Comparison of ENCODE assay signal across 8 cellular contexts in the genomic region with DNA sequence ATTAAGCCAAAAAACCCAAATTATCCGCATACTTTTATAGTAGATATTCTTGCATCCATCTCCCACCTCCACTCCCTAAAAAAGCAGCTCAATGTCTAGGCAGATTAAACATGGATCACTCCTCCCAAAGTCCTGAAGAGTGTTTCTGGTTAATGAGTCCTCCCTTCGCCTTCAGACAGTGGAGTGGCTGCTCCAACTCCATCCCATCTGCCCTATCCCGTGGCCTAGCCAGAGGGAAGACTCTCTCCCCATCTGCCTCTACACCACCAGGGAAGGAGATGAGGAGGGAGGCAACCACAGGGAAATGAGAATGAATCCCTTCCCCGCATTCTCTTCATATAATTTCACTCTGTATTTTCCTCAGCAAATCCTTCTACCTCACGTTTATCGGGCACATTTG.
A peak's percentile ranks its signal among the peaks of the same experiment; 100 is the strongest.
DNase-seq lines count a peak whose midpoint lies in the region; ATAC-seq, FAIRE-seq and TF ChIP-seq lines count a peak whose summit lies in the region.

No MANE protein-coding gene starts in this region.

- H3K9me2 ChIP-seq in GM23338 (ENCODE audit: insufficient read depth): no peaks in the 10 kb centered on the region

- no peaks in the 10 kb centered on the region for H3K9me3 ChIP-seq in K562 (replicated peaks; ENCODE audit: control insufficient read depth, insufficient read depth, low read depth, low read length)

- H3K27me3 ChIP-seq in GM23338 (ENCODE audit: insufficient read depth) (no peaks in the 10 kb centered on the region), K562 (ENCODE audit: control insufficient read depth in 2 of 2, insufficient read depth in 2 of 2, low read length in 2 of 2) (no peaks in the 10 kb centered on the region)

- peaks cover 31% of the 10 kb centered on the region for H4K20me1 ChIP-seq in GM23338 (replicated peaks; ENCODE audit: insufficient read depth)
- H4K20me1 ChIP-seq in K562 (replicated peaks; ENCODE audit: control insufficient read depth, insufficient read depth, low read length): 0 out of 2 replicates have a peak, but pooled peaks cover 10% of the 10 kb centered on the region

- TF ChIP-seq CTCF in GM23338 (conservative IDR thresholded peaks at IDR 0.05; ENCODE audit: low read depth in 2 of 2) (no peak), K562 (IDR thresholded peaks at IDR 0.05 in 2 of 3, conservative IDR thresholded peaks at IDR 0.05 in 1 of 3; ENCODE audit: insufficient read depth in 2 of 3, low read depth in 1 of 3, low read length in 3 of 3) (no peak)

- H3K27ac ChIP-seq in GM23338 (ENCODE audit: low read depth) (no peak overlapping the region), K562 (ENCODE audit: extremely low read depth, low read depth, low read length) (no peak overlapping the region), temporal lobe (ENCODE audit: low read depth, low read length) (peak overlapping the region; percentile 92)

- peaks cover 5% of the 10 kb centered on the region for H3K36me3 Mint-ChIP-seq in GM23338 (ENCODE audit: low read depth)

- intact Hi-C loops in K562 (cut with micrococcal nuclease): loop anchor here (10.0 kb wide), 1 partner anchor 283 kb away; no protein-coding TSS in a partner anchor

- no peak for TF ChIP-seq EP300 in K562 (IDR thresholded peaks at IDR 0.05; ENCODE audit: low read length)

- H2AFZ ChIP-seq in GM23338 (no peak overlapping the region), K562 (ENCODE audit: low read depth, low read length) (no peak overlapping the region)

- H3K27me3 Mint-ChIP-seq in GM23338 (ENCODE audit: insufficient read depth, low read depth, poor library complexity): peaks cover 19% of the 10 kb centered on the region

- H3K4me2 ChIP-seq in GM23338 (peak overlapping the region; percentile 93), K562 (ENCODE audit: insufficient read depth, low read length) (no peak overlapping the region; the same call in 1 of the 2 replicates)

- DNase-seq in GM23338 (ENCODE audit: low spot score) (no peak), K562 (ENCODE audit: extremely low read depth in 1 of 4, low spot score in 3 of 4) (no peak), left kidney (ENCODE audit: low read depth, low spot score) (peak; percentile 50), NCI-H1436 (lab: John Stamatoyannopoulos, UW) (no peak)
- no peak for DNase-seq in stimulated activated CD4-positive, alpha-beta T cell treated with anti-CD3 and anti-CD28 coated beads, Interleukin-4, amount 100 ng/mL, for 4 hours

- POLR2A ChIA-PET in K562 (lab: Yijun Ruan, JAX): interaction anchor here (0.5 to 2.9 kb wide), 4 partner anchors 11 to 435 kb away, joined by 3 to 13 read pairs (median 4); no protein-coding TSS in a partner anchor

- FAIRE-seq in K562 (lab: Jason Lieb, UNC): no peak

- H3K4me1 ChIP-seq in GM23338 (ENCODE audit: insufficient read depth) (peaks cover 73% of the 10 kb centered on the region), K562 (replicated peaks in 1 of 2; ENCODE audit: control insufficient read depth in 2 of 2, insufficient read depth in 2 of 2, low read length in 2 of 2) (peaks cover 17 to 21% of the 10 kb centered on the region in 2 experiments)

- H3K4me1 Mint-ChIP-seq in GM23338: peaks cover 43% of the 10 kb centered on the region

- CTCF ChIA-PET in K562 (lab: Yijun Ruan, JAX; ENCODE audit: low intra/inter-chr PET ratio): no interaction called here

- no peak overlapping the region for H3K4me3 Mint-ChIP-seq in GM23338

- H3F3A ChIP-seq in GM23338 (replicated peaks; ENCODE audit: low read depth): peaks cover 9% of the 10 kb centered on the region; the same call in 1 of the 2 replicates

- peak overlapping the region in 1 of 2 experiments; percentile 45; a peak in 1 of 4 replicates for H3K9ac ChIP-seq in K562 (ENCODE audit: insufficient read depth in 1 of 2, low read depth in 2 of 2, low read length in 2 of 2)

- no peaks in the 10 kb centered on the region for H3K36me3 ChIP-seq in GM23338 (ENCODE audit: insufficient read depth)
- peaks cover 44% of the 10 kb centered on the region for H3K36me3 ChIP-seq in K562 (ENCODE audit: control insufficient read depth, insufficient read depth, low read length)

- no peak for TF ChIP-seq RAD21 in K562 (CRISPR knock-in tag; conservative IDR thresholded peaks at IDR 0.05 in 1 of 2, IDR thresholded peaks at IDR 0.05 in 1 of 2)

- in situ Hi-C loops in K562 (cut with MboI): no loop called here

- TSS peak; percentile 32 for BruUV-seq in K562 (replicated peaks; lab: Mats Ljungman, UMichigan)

- no peak for TF ChIP-seq POLR2A in K562 (conservative IDR thresholded peaks at IDR 0.05)

- H3K79me2 ChIP-seq in GM23338 (replicated peaks; ENCODE audit: insufficient read depth) (peaks cover 66% of the 10 kb centered on the region), K562 (ENCODE audit: control insufficient read depth, insufficient read depth, low read length) (peaks cover 23% of the 10 kb centered on the region)

- 74% methylated on average over 6 of the region's 6 CpGs for WGBS in K562 (ENCODE audit: insufficient coverage, low coverage, missing lambda C conversion rate)

- ATAC-seq in GM23338: no peak
- ATAC-seq in K562: no peak
- no peak for ATAC-seq in HG02623 (IDR thresholded peaks at IDR 0.05; ENCODE audit: unreplicated experiment)
- no peak for ATAC-seq in HG02884 (IDR thresholded peaks at IDR 0.05; ENCODE audit: unreplicated experiment)

- H3K27ac Mint-ChIP-seq in GM23338: no peak overlapping the region

- no peaks in the 10 kb centered on the region; the same call in 2 of the 3 replicates for H3K9me3 Mint-ChIP-seq in GM23338

- peak overlapping the region; percentile 78 for H3K4me3 ChIP-seq in GM23338
- peak overlapping the region; percentile 66; the same call in 1 of the 2 replicates for H3K4me3 ChIP-seq in K562

- no peaks in the 10 kb centered on the region for H3K9me1 ChIP-seq in K562 (ENCODE audit: control insufficient read depth, insufficient read depth, low read length)

TF ChIP-seq in GM23338, 12 proteins besides CTCF, POLR2A, EP300 and RAD21 (continues in another document):
- no peak for TF ChIP-seq POLR2AphosphoS5 (IDR thresholded peaks at IDR 0.05; ENCODE audit: low read depth)
- TF ChIP-seq JUNB (IDR thresholded peaks at IDR 0.05; ENCODE audit: unreplicated experiment): no peak
- TF ChIP-seq, protein P1, sequence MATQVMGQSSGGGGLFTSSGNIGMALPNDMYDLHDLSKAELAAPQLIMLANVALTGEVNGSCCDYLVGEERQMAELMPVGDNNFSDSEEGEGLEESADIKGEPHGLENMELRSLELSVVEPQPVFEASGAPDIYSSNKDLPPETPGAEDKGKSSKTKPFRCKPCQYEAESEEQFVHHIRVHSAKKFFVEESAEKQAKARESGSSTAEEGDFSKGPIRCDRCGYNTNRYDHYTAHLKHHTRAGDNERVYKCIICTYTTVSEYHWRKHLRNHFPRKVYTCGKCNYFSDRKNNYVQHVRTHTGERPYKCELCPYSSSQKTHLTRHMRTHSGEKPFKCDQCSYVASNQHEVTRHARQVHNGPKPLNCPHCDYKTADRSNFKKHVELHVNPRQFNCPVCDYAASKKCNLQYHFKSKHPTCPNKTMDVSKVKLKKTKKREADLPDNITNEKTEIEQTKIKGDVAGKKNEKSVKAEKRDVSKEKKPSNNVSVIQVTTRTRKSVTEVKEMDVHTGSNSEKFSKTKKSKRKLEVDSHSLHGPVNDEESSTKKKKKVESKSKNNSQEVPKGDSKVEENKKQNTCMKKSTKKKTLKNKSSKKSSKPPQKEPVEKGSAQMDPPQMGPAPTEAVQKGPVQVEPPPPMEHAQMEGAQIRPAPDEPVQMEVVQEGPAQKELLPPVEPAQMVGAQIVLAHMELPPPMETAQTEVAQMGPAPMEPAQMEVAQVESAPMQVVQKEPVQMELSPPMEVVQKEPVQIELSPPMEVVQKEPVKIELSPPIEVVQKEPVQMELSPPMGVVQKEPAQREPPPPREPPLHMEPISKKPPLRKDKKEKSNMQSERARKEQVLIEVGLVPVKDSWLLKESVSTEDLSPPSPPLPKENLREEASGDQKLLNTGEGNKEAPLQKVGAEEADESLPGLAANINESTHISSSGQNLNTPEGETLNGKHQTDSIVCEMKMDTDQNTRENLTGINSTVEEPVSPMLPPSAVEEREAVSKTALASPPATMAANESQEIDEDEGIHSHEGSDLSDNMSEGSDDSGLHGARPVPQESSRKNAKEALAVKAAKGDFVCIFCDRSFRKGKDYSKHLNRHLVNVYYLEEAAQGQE (IDR thresholded peaks at IDR 0.05; ENCODE audit: unreplicated experiment): no peak

TF ChIP-seq in K562, 482 proteins besides CTCF, POLR2A, EP300 and RAD21:
- TF ChIP-seq NFXL1 (CRISPR knock-in tag; IDR thresholded peaks at IDR 0.05): no peak
- no peak for TF ChIP-seq ZNF707 (CRISPR knock-in tag; conservative IDR thresholded peaks at IDR 0.05)
- no peak for TF ChIP-seq ETS2 (tag; IDR thresholded peaks at IDR 0.05; ENCODE audit: borderline replicate concordance, poor library complexity, severe bottlenecking)
- no peak for TF ChIP-seq CBX8 (IDR thresholded peaks at IDR 0.05; ENCODE audit: borderline replicate concordance, extremely low read depth, low read depth, low read length, poor library complexity, severe bottlenecking)
- no peak for TF ChIP-seq KDM2B (CRISPR knock-in tag; IDR thresholded peaks at IDR 0.05)
- TF ChIP-seq EHMT2 (IDR thresholded peaks at IDR 0.05): no peak
- TF ChIP-seq, protein P2, sequence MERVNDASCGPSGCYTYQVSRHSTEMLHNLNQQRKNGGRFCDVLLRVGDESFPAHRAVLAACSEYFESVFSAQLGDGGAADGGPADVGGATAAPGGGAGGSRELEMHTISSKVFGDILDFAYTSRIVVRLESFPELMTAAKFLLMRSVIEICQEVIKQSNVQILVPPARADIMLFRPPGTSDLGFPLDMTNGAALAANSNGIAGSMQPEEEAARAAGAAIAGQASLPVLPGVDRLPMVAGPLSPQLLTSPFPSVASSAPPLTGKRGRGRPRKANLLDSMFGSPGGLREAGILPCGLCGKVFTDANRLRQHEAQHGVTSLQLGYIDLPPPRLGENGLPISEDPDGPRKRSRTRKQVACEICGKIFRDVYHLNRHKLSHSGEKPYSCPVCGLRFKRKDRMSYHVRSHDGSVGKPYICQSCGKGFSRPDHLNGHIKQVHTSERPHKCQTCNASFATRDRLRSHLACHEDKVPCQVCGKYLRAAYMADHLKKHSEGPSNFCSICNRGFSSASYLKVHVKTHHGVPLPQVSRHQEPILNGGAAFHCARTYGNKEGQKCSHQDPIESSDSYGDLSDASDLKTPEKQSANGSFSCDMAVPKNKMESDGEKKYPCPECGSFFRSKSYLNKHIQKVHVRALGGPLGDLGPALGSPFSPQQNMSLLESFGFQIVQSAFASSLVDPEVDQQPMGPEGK (CRISPR knock-in tag; IDR thresholded peaks at IDR 0.05; ENCODE audit: borderline replicate concordance): no peak
- no peak for TF ChIP-seq JUND (IDR thresholded peaks at IDR 0.05; ENCODE audit: borderline replicate concordance, low read depth, low read length)
- TF ChIP-seq JUND (tag; IDR thresholded peaks at IDR 0.05; ENCODE audit: borderline replicate concordance, low read depth, low read length): no peak
- no peak for TF ChIP-seq HNRNPH1 (optimal IDR thresholded peaks at IDR 0.05; ENCODE audit: low read depth, low read length)
- no peak for TF ChIP-seq POLR3A (IDR thresholded peaks at IDR 0.05; ENCODE audit: borderline replicate concordance, extremely low read depth, insufficient read depth, insufficient read length)
- no peak for TF ChIP-seq FOXA3 (CRISPR knock-in tag; conservative IDR thresholded peaks at IDR 0.05 in 1 of 2, IDR thresholded peaks at IDR 0.05 in 1 of 2)
